ENCODE assay signal across 29 cellular contexts in the genomic region with DNA sequence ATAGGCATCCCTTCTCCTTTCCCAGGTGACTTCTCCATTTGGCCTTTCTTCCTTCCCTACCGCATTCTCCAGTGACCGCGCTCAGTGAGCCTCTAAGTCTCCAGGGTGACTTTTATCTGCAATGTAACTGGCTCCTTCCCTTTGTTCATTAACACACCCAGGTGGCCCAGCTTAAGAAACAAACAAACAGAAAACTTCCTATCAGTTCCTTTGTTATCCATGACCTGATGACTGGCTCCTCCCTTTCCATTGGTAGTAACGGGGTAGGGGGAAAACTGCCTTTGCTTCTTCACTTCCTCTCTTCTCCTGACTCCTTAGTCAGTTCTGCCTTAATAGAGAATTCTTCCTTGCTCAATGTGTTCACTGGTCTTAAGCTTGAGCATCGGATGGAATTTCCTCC. TPM values are rescaled to one million over a fixed set of nuclear protein-coding genes. Genes with fewer than 3 reads are reported as not detected.
"Had no signal": no experiment of that assay in that cellular context is flagged by ENCODE, and none has a peak within 500 bp of the region (broad histone marks: within the 10 kb centered on the region; RNA-seq: fewer than 3 reads in every experiment).

No MANE protein-coding gene starts in this region.

- DNase-seq: cortex of kidney; effector memory CD8-positive, alpha-beta T cell; head of caudate nucleus; immature natural killer cell; islet precursor cell; kidney glomerular epithelial cell; left colon; left ventricle myocardium inferior; lower lobe of right lung; mucosa of descending colon; naive B cell; nucleus accumbens; stimulated activated CD4-positive, alpha-beta T cell treated with anti-CD3 and anti-CD28 coated beads, Interleukin-12 subunit alpha, Interleukin-12 subunit beta, amount 100 ng/mL, for 4 hours; stimulated activated CD4-positive, alpha-beta T cell treated with anti-CD3 and anti-CD28 coated beads, Interleukin-1b, Interleukin-23, amount 100 ng/mL, for 48 hours; stimulated activated CD4-positive, alpha-beta T cell treated with anti-CD3 and anti-CD28 coated beads, Interleukin-4, amount 100 ng/mL, for 1 hour; stimulated activated CD8-positive, alpha-beta memory T cell treated with anti-CD3 and anti-CD28 coated beads, Interleukin-4, amount 100 ng/mL, for 48 hours; stimulated activated naive CD4-positive, alpha-beta T cell; stimulated activated naive CD8-positive, alpha-beta T cell treated with anti-CD3 and anti-CD28 coated beads, Interleukin-15, amount 100 ng/mL, for 72 hours; transverse colon; upper lobe of right lung; uterus had no signal

- H3K4me2 ChIP-seq: smooth muscle cell had no signal

- H3K36me3 ChIP-seq: left ventricle myocardium inferior, lower lobe of right lung, prostate gland, right atrium auricular region, suprapubic skin, transverse colon, upper lobe of right lung, uterus had no signal

- H3K27ac Mint-ChIP-seq: effector memory CD8-positive, alpha-beta T cell; immature natural killer cell; mesothelial cell of epicardium; naive B cell; natural killer cell treated with Interleukin-12 subunit alpha and Interleukin-12 subunit beta and Interleukin-15 and Interleukin-18, amount 100 ng/mL, for 72 hours had no signal

- H3K27ac ChIP-seq: left ventricle myocardium inferior, lower lobe of right lung, prostate gland, right atrium auricular region, suprapubic skin, transverse colon, upper lobe of right lung, uterus had no signal

- H3K4me1 Mint-ChIP-seq: immature natural killer cell; naive B cell; stimulated activated naive CD8-positive, alpha-beta T cell treated with anti-CD3 and anti-CD28 coated beads, Interleukin-15, amount 100 ng/mL, for 72 hours had no signal

- H3K27me3 Mint-ChIP-seq: effector memory CD8-positive, alpha-beta T cell; natural killer cell treated with Interleukin-12 subunit alpha and Interleukin-12 subunit beta and Interleukin-15 and Interleukin-18, amount 100 ng/mL, for 72 hours; stimulated activated naive CD8-positive, alpha-beta T cell treated with anti-CD3 and anti-CD28 coated beads, Interleukin-15, amount 100 ng/mL, for 72 hours had no signal

- H3K4me1 ChIP-seq: left ventricle myocardium inferior, lower lobe of right lung, prostate gland, right atrium auricular region, suprapubic skin, transverse colon, upper lobe of right lung, uterus had no signal

- H3K27me3 ChIP-seq: right atrium auricular region, upper lobe of right lung, uterus had no signal

- H3K4me3 ChIP-seq: left ventricle myocardium inferior, lower lobe of right lung, mucosa of descending colon, prostate gland, right atrium auricular region, smooth muscle cell, suprapubic skin, transverse colon, upper lobe of right lung, uterus had no signal

- ATAC-seq: effector memory CD8-positive, alpha-beta T cell; left colon; lower lobe of right lung; mucosa of descending colon; natural killer cell treated with Interleukin-12 subunit alpha and Interleukin-12 subunit beta and Interleukin-15 and Interleukin-18, amount 100 ng/mL, for 72 hours; sciatic nerve; stimulated activated naive CD8-positive, alpha-beta T cell treated with anti-CD3 and anti-CD28 coated beads, Interleukin-15, amount 100 ng/mL, for 72 hours; upper lobe of right lung had no signal

- H3K4me3 Mint-ChIP-seq: effector memory CD8-positive, alpha-beta T cell; immature natural killer cell; mesothelial cell of epicardium; naive B cell; natural killer cell treated with Interleukin-12 subunit alpha and Interleukin-12 subunit beta and Interleukin-15 and Interleukin-18, amount 100 ng/mL, for 72 hours; stimulated activated naive CD8-positive, alpha-beta T cell treated with anti-CD3 and anti-CD28 coated beads, Interleukin-15, amount 100 ng/mL, for 72 hours had no signal

- H3K36me3 Mint-ChIP-seq: immature natural killer cell; mesothelial cell of epicardium; naive B cell; natural killer cell treated with Interleukin-12 subunit alpha and Interleukin-12 subunit beta and Interleukin-15 and Interleukin-18, amount 100 ng/mL, for 72 hours had no signal

RNA-seq across cellular contexts. Expression of gene SH3GL2, which starts 7.0 kb away (rescaled TPM):
- total RNA-seq: glomerular endothelial cell; natural killer cell treated with Interleukin-12 subunit alpha and Interleukin-12 subunit beta and Interleukin-15 and Interleukin-18, amount 100 ng/mL, for 72 hours; smooth muscle cell; suprapubic skin had no signal
- polyA plus RNA-seq: immature natural killer cell, smooth muscle cell had no signal
